12 cellular contexts compared by ENCODE assay signal in the genomic region with DNA sequence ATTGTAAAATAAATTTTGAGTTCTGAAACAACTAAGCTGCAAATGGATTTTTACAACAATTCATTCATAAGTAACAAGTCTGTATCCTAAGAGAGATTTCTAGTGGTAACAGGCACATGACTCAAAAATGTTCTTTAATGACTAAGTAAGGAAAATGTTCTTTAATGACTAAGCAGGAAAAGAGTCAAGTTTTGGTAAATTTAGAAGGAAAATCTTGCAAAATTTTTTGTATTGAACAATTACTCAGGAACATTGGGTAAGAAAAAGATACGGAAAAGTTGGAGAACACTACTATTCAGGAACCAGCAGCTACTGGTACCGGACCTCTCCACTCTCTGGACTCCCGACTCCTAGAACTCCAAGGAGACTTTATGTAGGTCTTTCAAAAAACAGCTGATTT. TPM values are rescaled to one million over a fixed set of nuclear protein-coding genes. Genes with fewer than 3 reads are reported as not detected.
DNase-seq lines count a peak whose midpoint lies in the region; ATAC-seq and TF ChIP-seq lines count a peak whose summit lies in the region.
"Had no signal": no experiment of that assay in that cellular context is flagged by ENCODE, and none has a peak within 500 bp of the region (broad histone marks: within the 10 kb centered on the region; RNA-seq: fewer than 3 reads in every experiment).

No MANE protein-coding gene starts in this region.

- H3K36me3 ChIP-seq in CD8-positive, alpha-beta memory T cell (ENCODE audit: insufficient read depth, low read length): no peaks in the 10 kb centered on the region
- H3K36me3 ChIP-seq: uterus had no signal

- peaks cover 10 to 28% (median 15%) of the 10 kb centered on the region in 3 donors for H3K36me3 Mint-ChIP-seq in CD8-positive, alpha-beta memory T cell

- DNase-seq in GM03348 (ENCODE audit: low spot score) (peak; percentile 55), SW 1271 (lab: John Stamatoyannopoulos, UW) (peak; percentile 30 to 31), fibroblast of pulmonary artery (ENCODE audit: low read depth) (peak; percentile 87), sciatic nerve (ENCODE audit: low spot score) (no peak), HuH-7 (ENCODE audit: low spot score) (no peak), NCI-H2171 treated with DMSO at 0.1 percent for 48 hours (lab: John Stamatoyannopoulos, UW) (no peak)
- DNase-seq in CD8-positive, alpha-beta memory T cell: no peak
- DNase-seq: activated naive CD4-positive, alpha-beta T cell treated with Interleukin-2 at 50 U/mL for 16 hours; naive thymus-derived CD4-positive, alpha-beta T cell; SJCRH30; uterus had no signal

- H3K4me1 ChIP-seq in CD8-positive, alpha-beta memory T cell (ENCODE audit: insufficient read depth, low read length): no peaks in the 10 kb centered on the region
- H3K4me1 ChIP-seq: SJCRH30, uterus had no signal

- ATAC-seq in sciatic nerve (peak; percentile 66), HG03520 (IDR thresholded peaks at IDR 0.05; ENCODE audit: unreplicated experiment) (no peak)
- ATAC-seq: naive thymus-derived CD4-positive, alpha-beta T cell had no signal

- H3K9me3 ChIP-seq in CD8-positive, alpha-beta memory T cell (ENCODE audit: low read length): no peaks in the 10 kb centered on the region
- H3K9me3 ChIP-seq: SJCRH30, uterus had no signal

- no peak overlapping the region for H3K4me3 Mint-ChIP-seq in CD8-positive, alpha-beta memory T cell
- H3K4me3 Mint-ChIP-seq: naive thymus-derived CD4-positive, alpha-beta T cell had no signal

- H3K27me3 ChIP-seq in CD8-positive, alpha-beta memory T cell (ENCODE audit: insufficient read depth, low read length, poor library complexity, severe bottlenecking): no peaks in the 10 kb centered on the region
- H3K27me3 ChIP-seq: SJCRH30, uterus had no signal

- no peaks in the 10 kb centered on the region for H3K4me1 Mint-ChIP-seq in CD8-positive, alpha-beta memory T cell

- H3K27ac Mint-ChIP-seq in CD8-positive, alpha-beta memory T cell: peak overlapping the region in 1 of 8 donors; percentile 48
- H3K27ac Mint-ChIP-seq: naive thymus-derived CD4-positive, alpha-beta T cell had no signal

- no peak overlapping the region for H3K27ac ChIP-seq in CD8-positive, alpha-beta memory T cell (ENCODE audit: low read depth, low read length)
- H3K27ac ChIP-seq: SJCRH30, uterus had no signal

- TF ChIP-seq CTCF in fibroblast of pulmonary artery (IDR thresholded peaks at IDR 0.05; ENCODE audit: low read length, missing control alignments): no peak

- no peaks in the 10 kb centered on the region for H3K9me3 Mint-ChIP-seq in CD8-positive, alpha-beta memory T cell
- H3K9me3 Mint-ChIP-seq: naive thymus-derived CD4-positive, alpha-beta T cell had no signal

- POLR2A ChIA-PET in CD8-positive, alpha-beta memory T cell (lab: Charles Lee): no interaction called here

- CTCF ChIA-PET in CD8-positive, alpha-beta memory T cell (lab: Charles Lee): no interaction called here

- intact Hi-C loops in sciatic nerve (cut with DNase I): no loop called here

- no peaks in the 10 kb centered on the region for H3K27me3 Mint-ChIP-seq in CD8-positive, alpha-beta memory T cell
- H3K27me3 Mint-ChIP-seq: naive thymus-derived CD4-positive, alpha-beta T cell had no signal

- no peak overlapping the region for H3K4me3 ChIP-seq in fibroblast of pulmonary artery (replicated peaks; ENCODE audit: low read depth, low read length)
- H3K4me3 ChIP-seq in CD8-positive, alpha-beta memory T cell (ENCODE audit: low read length): no peak overlapping the region
- H3K4me3 ChIP-seq: SJCRH30, uterus had no signal

RNA-seq across cellular contexts. Expression of a gene that starts 33.5 kb away (rescaled TPM):
- 60.0 TPM for total RNA-seq in sciatic nerve
- 10 to 100 TPM; 29.2 to 31.0 TPM for total RNA-seq in CD8-positive, alpha-beta memory T cell
- 11.7 TPM for polyA plus RNA-seq in CD8-positive, alpha-beta memory T cell

Comparison
In these comparisons a context has a peak if more than half of its experiments do, and no peak if none do; other contexts are left out.
1. DNase-seq: peak in GM03348 (single experiment), SW 1271 (2 of 2) and fibroblast of pulmonary artery (single experiment); none in sciatic nerve (single experiment), HuH-7 (single experiment), CD8-positive, alpha-beta memory T cell (0 of 5) and NCI-H2171 treated with DMSO at 0.1 percent for 48 hours (single experiment).